ENCODE assay signal across 16 cellular contexts in genomic region chr10:124993728-124994451, GRCh38. TPM values are rescaled to one million over a fixed set of nuclear protein-coding genes. Genes with fewer than 3 reads are reported as not detected.
DNase-seq lines count a peak whose midpoint lies in the region; ATAC-seq, FAIRE-seq and TF ChIP-seq lines count a peak whose summit lies in the region.
"Had no signal": no experiment of that assay in that cellular context is flagged by ENCODE, and none has a peak within 500 bp of the region (broad histone marks: within the 10 kb centered on the region; RNA-seq: fewer than 3 reads in every experiment).

No MANE protein-coding gene starts in this region.

- peak; percentile 50 for DNase-seq in G401 (ENCODE audit: low spot score)
- DNase-seq in RWPE1 (ENCODE audit: low spot score), result no peak
- DNase-seq in dorsolateral prefrontal cortex, result peak in 3 of 10 donors; percentile 45 to 71 (median 56)
- peak in 2 of 3 donors; percentile 2 to 21 for DNase-seq in mucosa of descending colon
- no peak for DNase-seq in frontal cortex (ENCODE audit: low spot score in 2 of 2)
- no peak for DNase-seq in prostate gland (ENCODE audit: low spot score)
- no peak for DNase-seq in NCI-H128 (lab: John Stamatoyannopoulos, UW; ENCODE audit: unreplicated experiment)
- no peak for DNase-seq in MV-4-11 (lab: John Stamatoyannopoulos, UW)
- DNase-seq: activated naive CD4-positive, alpha-beta T cell treated with anti-CD3 and anti-CD28 coated beads, Interleukin-2, amount 10 ng/mL, durations not matched to agents 7 days and 5 days; brain microvascular endothelial cell; CD8-positive, alpha-beta memory T cell; NCI-H2029 treated with DMSO at 0.1 percent for 48 hours; NCI-H526; stimulated activated CD4-positive, alpha-beta T cell treated with anti-CD3 and anti-CD28 coated beads, Interleukin-2, amount 100 ng/mL, for 24 hours had no signal

- intact Hi-C loops in dorsolateral prefrontal cortex (cut with DNase I), result loop anchor here (2.0 to 10.0 kb wide), 3 partner anchors 67 to 469 kb away; no protein-coding TSS in a partner anchor
- intact Hi-C loops in mucosa of descending colon (cut with DNase I, micrococcal nuclease), result no loop called here
- intact Hi-C loops in prostate gland (cut with DNase I), result loop anchor here (2.0 kb wide), 1 partner anchor 67 kb away; no protein-coding TSS in a partner anchor

- POLR2A ChIA-PET in RWPE1 (lab: Yijun Ruan, JAX; ENCODE audit: low non-redundant PET), result no interaction called here

- CTCF ChIA-PET in RWPE1 (lab: Yijun Ruan, JAX), result no interaction called here

- H3K4me1 ChIP-seq in mucosa of descending colon (ENCODE audit: low read depth), result no peaks in the 10 kb centered on the region
- H3K4me1 ChIP-seq in prostate gland (replicated peaks), result peaks cover 12% of the 10 kb centered on the region

- no peak for FAIRE-seq in frontal cortex (lab: Jason Lieb, UNC)

- peaks cover 9% of the 10 kb centered on the region for H3K36me3 ChIP-seq in mucosa of descending colon (ENCODE audit: low read depth)
- H3K36me3 ChIP-seq in prostate gland, result peaks cover 14 to 15% of the 10 kb centered on the region in 2 donors

- H3K9me3 ChIP-seq in mucosa of descending colon, result no peaks in the 10 kb centered on the region
- H3K9me3 ChIP-seq in prostate gland, result no peaks in the 10 kb centered on the region

- TF ChIP-seq POLR2A in prostate gland (IDR thresholded peaks at IDR 0.05), result no peak

- in situ Hi-C loops in G401 (cut with HindIII; ENCODE audit: low sequenced_read_pairs), result no loop called here

- WGBS in prostate gland, result 85% methylated on average over 21 of the region's 21 CpGs

- no peak for ATAC-seq in mucosa of descending colon
- ATAC-seq: activated CD4-positive, CD25-positive, alpha-beta regulatory T cell treated with anti-CD3 and anti-CD28 coated beads, Interleukin-2, amount 50 U/mL, for 24 hours had no signal

- H3K27ac ChIP-seq in RWPE1 (peak overlapping the region; percentile 36), dorsolateral prefrontal cortex (peak overlapping the region in 55 of 59 donors; percentile 12 to 95 (median 79)), prostate gland (peak overlapping the region in 1 of 2 donors; percentile 51)
- H3K27ac ChIP-seq: brain microvascular endothelial cell, HL-60 had no signal

- no peak overlapping the region for H3K4me3 ChIP-seq in dorsolateral prefrontal cortex
- H3K4me3 ChIP-seq in mucosa of descending colon, result no peak overlapping the region
- H3K4me3 ChIP-seq in prostate gland, result no peak overlapping the region

- H3K27me3 ChIP-seq in dorsolateral prefrontal cortex (no peaks in the 10 kb centered on the region), prostate gland (replicated peaks; ENCODE audit: insufficient read depth) (no peaks in the 10 kb centered on the region)
- H3K27me3 ChIP-seq: brain microvascular endothelial cell had no signal

- TF ChIP-seq CTCF in RWPE1 (conservative IDR thresholded peaks at IDR 0.05; ENCODE audit: low read depth), result no peak
- no peak for TF ChIP-seq CTCF in dorsolateral prefrontal cortex (IDR thresholded peaks at IDR 0.05 in 54 of 56, conservative IDR thresholded peaks at IDR 0.05 in 2 of 56; ENCODE audit: low read depth in 1 of 56, partially characterized antibody in 56 of 56)
- TF ChIP-seq CTCF in mucosa of descending colon (IDR thresholded peaks at IDR 0.05), result no peak
- no peak for TF ChIP-seq CTCF in prostate gland (IDR thresholded peaks at IDR 0.05)

RNA-seq across cellular contexts. Expression of gene ZRANB1, which starts 52.0 kb away (rescaled TPM):
- 15.0 and 17.3 TPM in 2 replicates for total RNA-seq in G401 (2014; rRNA removed; shearing (Covaris generic))
- total RNA-seq in dorsolateral prefrontal cortex (10 to 100 TPM; 26.9 to 54.0 (median 37.1) TPM), mucosa of descending colon (10 to 100 TPM in 2 of 3 donors, 1 to 10 TPM in 1; 9.9 to 31.4 (median 13.5) TPM), frontal cortex (84.8 TPM), prostate gland (10 to 100 TPM; 17.9 to 28.7 TPM)

Comparison
In these comparisons a context has a peak if more than half of its experiments do, and no peak if none do; other contexts are left out.
1. DNase-seq: peak in G401 (single experiment) and mucosa of descending colon (2 of 3); none in RWPE1 (single experiment), frontal cortex (0 of 2), prostate gland (single experiment), NCI-H128 (single experiment) and MV-4-11 (single experiment).
2. intact Hi-C loops: an anchor here in dorsolateral prefrontal cortex (2.0 to 10.0 kb wide) and prostate gland (2.0 kb wide); none called in mucosa of descending colon.